ENCODE assay signal across 18 cellular contexts in genomic region chr1:8545078-8545477, GRCh38.
DNase-seq lines count a peak whose midpoint lies in the region; ATAC-seq and TF ChIP-seq lines count a peak whose summit lies in the region.
"Had no signal": no experiment of that assay in that cellular context is flagged by ENCODE, and none has a peak within 500 bp of the region (broad histone marks: within the 10 kb centered on the region; RNA-seq: fewer than 3 reads in every experiment).

No MANE protein-coding gene starts in this region.

- H3K27me3 ChIP-seq in foreskin keratinocyte, result no peaks in the 10 kb centered on the region
- H3K27me3 ChIP-seq: esophagus muscularis mucosa, neutrophil, thyroid gland had no signal

- no peak for TF ChIP-seq CTCF in foreskin keratinocyte (conservative IDR thresholded peaks at IDR 0.05)

- H3K9me3 Mint-ChIP-seq in activated naive CD8-positive, alpha-beta T cell treated with anti-CD3 and anti-CD28 coated beads, Interleukin-2, amount 50 U/mL, for 24 hours, result peaks cover 3% of the 10 kb centered on the region
- H3K9me3 Mint-ChIP-seq in activated naive CD8-positive, alpha-beta T cell treated with anti-CD3 and anti-CD28 coated beads for 36 hours, result peaks cover 4% of the 10 kb centered on the region
- H3K9me3 Mint-ChIP-seq in T-helper 2 cell treated with Interferon-gamma antibody and Interleukin-4, amounts not matched to agents 5 μg/mL and 100 μg/mL, for 36 hours, result peaks cover 12% of the 10 kb centered on the region

- H3K4me1 Mint-ChIP-seq in activated naive CD8-positive, alpha-beta T cell treated with anti-CD3 and anti-CD28 coated beads, Interleukin-2, amount 50 U/mL, for 24 hours, result peaks cover 25% of the 10 kb centered on the region
- peaks cover 15% of the 10 kb centered on the region for H3K4me1 Mint-ChIP-seq in activated naive CD8-positive, alpha-beta T cell treated with anti-CD3 and anti-CD28 coated beads for 36 hours
- H3K4me1 Mint-ChIP-seq in T-helper 2 cell treated with Interferon-gamma antibody and Interleukin-4, amounts not matched to agents 5 μg/mL and 100 μg/mL, for 36 hours (ENCODE audit: low read depth), result peaks cover 28% of the 10 kb centered on the region

- DNase-seq in activated naive CD8-positive, alpha-beta T cell treated with anti-CD3 and anti-CD28 coated beads, Interleukin-2, amount 50 U/mL, for 24 hours, result no peak
- no peak for DNase-seq in activated naive CD8-positive, alpha-beta T cell treated with anti-CD3 and anti-CD28 coated beads for 36 hours
- no peak for DNase-seq in T-helper 2 cell treated with Interferon-gamma antibody and Interleukin-4, amounts not matched to agents 5 μg/mL and 100 μg/mL, for 36 hours (ENCODE audit: low spot score)
- DNase-seq in foreskin keratinocyte (peak; percentile 58 to 75), DMS153 (lab: John Stamatoyannopoulos, UW) (no peak), epidermal melanocyte (ENCODE audit: insufficient read length, low spot score) (no peak), NCI-H2081 treated with DMSO at 0.1 percent for 48 hours (lab: John Stamatoyannopoulos, UW) (no peak)
- DNase-seq: AML-193, head of caudate nucleus, islet precursor cell, Kasumi-1, NCI-H1436 treated with DMSO at 0.1 percent for 48 hours, NCI-H446, thyroid gland had no signal

- H3K4me3 Mint-ChIP-seq in activated naive CD8-positive, alpha-beta T cell treated with anti-CD3 and anti-CD28 coated beads, Interleukin-2, amount 50 U/mL, for 24 hours, result no peak overlapping the region
- H3K4me3 Mint-ChIP-seq in activated naive CD8-positive, alpha-beta T cell treated with anti-CD3 and anti-CD28 coated beads for 36 hours, result no peak overlapping the region
- no peak overlapping the region for H3K4me3 Mint-ChIP-seq in T-helper 2 cell treated with Interferon-gamma antibody and Interleukin-4, amounts not matched to agents 5 μg/mL and 100 μg/mL, for 36 hours

- peaks cover 31% of the 10 kb centered on the region for H3K4me1 ChIP-seq in foreskin keratinocyte

- H3K27me3 Mint-ChIP-seq in activated naive CD8-positive, alpha-beta T cell treated with anti-CD3 and anti-CD28 coated beads, Interleukin-2, amount 50 U/mL, for 24 hours, result no peaks in the 10 kb centered on the region
- no peaks in the 10 kb centered on the region for H3K27me3 Mint-ChIP-seq in activated naive CD8-positive, alpha-beta T cell treated with anti-CD3 and anti-CD28 coated beads for 36 hours
- no peaks in the 10 kb centered on the region for H3K27me3 Mint-ChIP-seq in T-helper 2 cell treated with Interferon-gamma antibody and Interleukin-4, amounts not matched to agents 5 μg/mL and 100 μg/mL, for 36 hours (ENCODE audit: low read depth)

- peak overlapping the region; percentile 77 for H3K27ac ChIP-seq in foreskin keratinocyte
- H3K27ac ChIP-seq: esophagus muscularis mucosa, HL-60, neutrophil, thyroid gland had no signal

- peak; percentile 34 for ATAC-seq in activated naive CD8-positive, alpha-beta T cell treated with anti-CD3 and anti-CD28 coated beads, Interleukin-2, amount 50 U/mL, for 24 hours
- ATAC-seq in HG03439 (IDR thresholded peaks at IDR 0.05; ENCODE audit: unreplicated experiment) (peak; percentile 52), foreskin keratinocyte (peak; percentile 70)

- peaks cover 28% of the 10 kb centered on the region for H3K36me3 Mint-ChIP-seq in activated naive CD8-positive, alpha-beta T cell treated with anti-CD3 and anti-CD28 coated beads, Interleukin-2, amount 50 U/mL, for 24 hours (ENCODE audit: low read depth)
- H3K36me3 Mint-ChIP-seq in activated naive CD8-positive, alpha-beta T cell treated with anti-CD3 and anti-CD28 coated beads for 36 hours, result peaks cover 27% of the 10 kb centered on the region
- peaks cover 33% of the 10 kb centered on the region for H3K36me3 Mint-ChIP-seq in T-helper 2 cell treated with Interferon-gamma antibody and Interleukin-4, amounts not matched to agents 5 μg/mL and 100 μg/mL, for 36 hours (ENCODE audit: low read depth)

- peak overlapping the region; percentile 12 for H3K27ac Mint-ChIP-seq in activated naive CD8-positive, alpha-beta T cell treated with anti-CD3 and anti-CD28 coated beads, Interleukin-2, amount 50 U/mL, for 24 hours
- H3K27ac Mint-ChIP-seq in activated naive CD8-positive, alpha-beta T cell treated with anti-CD3 and anti-CD28 coated beads for 36 hours, result no peak overlapping the region
- H3K27ac Mint-ChIP-seq in T-helper 2 cell treated with Interferon-gamma antibody and Interleukin-4, amounts not matched to agents 5 μg/mL and 100 μg/mL, for 36 hours, result peak overlapping the region; percentile 56

Comparison
In these comparisons a context has a peak if more than half of its experiments do, and no peak if none do; other contexts are left out.
1. DNase-seq: peak in foreskin keratinocyte (2 of 2); none in activated naive CD8-positive, alpha-beta T cell treated with anti-CD3 and anti-CD28 coated beads, Interleukin-2, amount 50 U/mL, for 24 hours (single experiment), activated naive CD8-positive, alpha-beta T cell treated with anti-CD3 and anti-CD28 coated beads for 36 hours (single experiment), T-helper 2 cell treated with Interferon-gamma antibody and Interleukin-4, amounts not matched to agents 5 μg/mL and 100 μg/mL, for 36 hours (single experiment), DMS153 (single experiment), epidermal melanocyte (single experiment) and NCI-H2081 treated with DMSO at 0.1 percent for 48 hours (single experiment).
2. Peak in every context shown above with its lines, with median percentiles within 50 percentile points of each other: ATAC-seq.